In the genomic region with DNA sequence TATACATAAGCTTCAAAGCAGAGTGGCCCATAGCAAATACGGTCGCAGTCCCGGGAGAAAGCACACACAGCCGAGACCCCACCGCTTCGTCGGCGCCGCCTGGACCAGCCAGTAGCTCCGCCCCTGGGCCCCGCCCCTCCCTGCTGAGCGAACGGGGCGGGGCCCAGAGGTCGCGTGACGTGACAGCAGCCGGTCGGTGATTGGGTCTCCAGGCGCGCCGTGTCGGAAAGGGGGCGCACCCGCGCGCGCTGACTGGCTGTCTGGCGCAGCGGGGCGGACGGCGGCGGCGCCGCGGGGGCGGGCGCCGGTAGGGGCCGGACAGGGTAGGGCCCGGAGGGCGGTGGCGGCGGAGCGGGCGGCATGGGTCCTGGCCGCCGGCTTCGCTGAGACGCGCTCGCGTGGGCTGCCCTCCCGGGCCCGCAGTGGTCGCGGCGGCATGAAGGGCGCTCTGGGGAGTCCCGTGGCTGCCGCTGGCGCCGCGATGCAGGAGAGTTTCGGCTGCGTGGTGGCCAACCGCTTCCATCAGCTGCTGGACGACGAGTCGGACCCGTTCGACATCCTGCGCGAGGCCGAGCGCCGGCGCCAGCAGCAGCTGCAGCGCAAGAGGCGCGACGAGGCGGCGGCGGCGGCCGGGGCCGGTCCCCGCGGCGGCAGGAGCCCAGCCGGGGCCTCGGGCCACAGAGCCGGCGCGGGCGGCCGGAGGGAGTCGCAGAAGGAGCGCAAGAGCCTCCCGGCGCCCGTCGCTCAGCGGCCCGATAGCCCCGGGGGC, we compare ENCODE assay signal across 7 cellular contexts. TPM values are rescaled to one million over a fixed set of nuclear protein-coding genes. Genes with fewer than 3 reads are reported as not detected.
DNase-seq lines count a peak whose midpoint lies in the region; ATAC-seq, FAIRE-seq and TF ChIP-seq lines count a peak whose summit lies in the region.

A gene with protein sequence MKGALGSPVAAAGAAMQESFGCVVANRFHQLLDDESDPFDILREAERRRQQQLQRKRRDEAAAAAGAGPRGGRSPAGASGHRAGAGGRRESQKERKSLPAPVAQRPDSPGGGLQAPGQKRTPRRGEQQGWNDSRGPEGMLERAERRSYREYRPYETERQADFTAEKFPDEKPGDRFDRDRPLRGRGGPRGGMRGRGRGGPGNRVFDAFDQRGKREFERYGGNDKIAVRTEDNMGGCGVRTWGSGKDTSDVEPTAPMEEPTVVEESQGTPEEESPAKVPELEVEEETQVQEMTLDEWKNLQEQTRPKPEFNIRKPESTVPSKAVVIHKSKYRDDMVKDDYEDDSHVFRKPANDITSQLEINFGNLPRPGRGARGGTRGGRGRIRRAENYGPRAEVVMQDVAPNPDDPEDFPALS (plus strand): TSS at position 326 of the 769 bp plus-strand sequence. CDS start 111 bp downstream, at position 437.

- H3K79me2 ChIP-seq in astrocyte (ENCODE audit: insufficient read depth, low read length) (peaks cover 20% of the 10 kb centered on the region), hepatocyte (peaks cover 25% of the 10 kb centered on the region)

- H3K36me3 ChIP-seq in astrocyte (ENCODE audit: insufficient read depth, low read length), result no peaks in the 10 kb centered on the region
- H3K36me3 ChIP-seq in hepatocyte (replicated peaks; ENCODE audit: insufficient read depth, low read depth), result no peaks in the 10 kb centered on the region

- no peaks in the 10 kb centered on the region for H3K9me2 ChIP-seq in hepatocyte (replicated peaks; ENCODE audit: insufficient read depth)

- peak within 1 kb of the TSS; percentile 16 for H3K27ac Mint-ChIP-seq in astrocyte (ENCODE audit: unreplicated experiment)

- no peaks in the 10 kb centered on the region for H3K27me3 Mint-ChIP-seq in astrocyte (ENCODE audit: low read depth, unreplicated experiment)

- peak; percentile 68 for TF ChIP-seq POLR2A in GM18505 (IDR thresholded peaks at IDR 0.05; ENCODE audit: borderline replicate concordance, extremely low read depth, insufficient read depth, insufficient read length)

- peaks cover 2% of the 10 kb centered on the region for H3K27me3 ChIP-seq in astrocyte (ENCODE audit: insufficient read depth, low read length)
- no peaks in the 10 kb centered on the region for H3K27me3 ChIP-seq in hepatocyte

- peaks cover 12% of the 10 kb centered on the region for H4K20me1 ChIP-seq in astrocyte (ENCODE audit: insufficient read depth, low read length)
- H4K20me1 ChIP-seq in hepatocyte (ENCODE audit: insufficient read depth, poor library complexity, severe bottlenecking), result peaks cover 4% of the 10 kb centered on the region

- H3K27ac ChIP-seq in astrocyte (ENCODE audit: low read depth, low read length) (peak within 1 kb of the TSS; percentile 60), hepatocyte (peak within 1 kb of the TSS; percentile 88)

- FAIRE-seq in astrocyte (lab: Jason Lieb, UNC), result no peak

- peak within 1 kb of the TSS; percentile 66 for H3K4me3 ChIP-seq in astrocyte (ENCODE audit: insufficient read depth, low read depth, low read length)
- peak within 1 kb of the TSS; percentile 71 for H3K4me3 ChIP-seq in hepatocyte
- peak within 1 kb of the TSS; percentile 90 for H3K4me3 ChIP-seq in retinal pigment epithelial cell (ENCODE audit: low read length)

- peak within 1 kb of the TSS; percentile 93 for H3K4me3 Mint-ChIP-seq in astrocyte (ENCODE audit: unreplicated experiment)

- H3K4me1 ChIP-seq in astrocyte (ENCODE audit: insufficient read depth, low read length) (peaks cover 10% of the 10 kb centered on the region), hepatocyte (ENCODE audit: insufficient read depth) (no peaks in the 10 kb centered on the region)

- no peak for TF ChIP-seq CTCF in astrocyte (IDR thresholded peaks at IDR 0.05; ENCODE audit: insufficient read depth, low read depth, low read length)
- no peak for TF ChIP-seq CTCF in hepatocyte (IDR thresholded peaks at IDR 0.05; ENCODE audit: poor library complexity)
- TF ChIP-seq CTCF in retinal pigment epithelial cell (conservative IDR thresholded peaks at IDR 0.05; ENCODE audit: low read depth, low read length), result no peak

- WGBS in hepatocyte (ENCODE audit: low lambda C conversion rate, missing lambda C conversion rate), result 1% methylated on average over 65 of the region's 108 CpGs

- ATAC-seq in GM18505 (IDR thresholded peaks at IDR 0.05; ENCODE audit: unreplicated experiment), result peak; percentile 94
- peak; percentile 96 for ATAC-seq in HG02973 (IDR thresholded peaks at IDR 0.05; ENCODE audit: unreplicated experiment)

- H3K9me3 ChIP-seq in astrocyte (ENCODE audit: insufficient read depth, low read depth, low read length) (no peaks in the 10 kb centered on the region), hepatocyte (ENCODE audit: low read depth) (no peaks in the 10 kb centered on the region)

- H3K9ac ChIP-seq in astrocyte (ENCODE audit: low read length), result peak within 1 kb of the TSS; percentile 83

- peak within 1 kb of the TSS; percentile 85 for H3K4me2 ChIP-seq in astrocyte (ENCODE audit: low read length)
- H3K4me2 ChIP-seq in hepatocyte, result peak within 1 kb of the TSS; percentile 91

- H3K36me3 Mint-ChIP-seq in astrocyte (ENCODE audit: low read depth, unreplicated experiment), result peaks cover 2% of the 10 kb centered on the region

- peaks cover 2% of the 10 kb centered on the region for H3K9me3 Mint-ChIP-seq in astrocyte (ENCODE audit: unreplicated experiment)

- H2AFZ ChIP-seq in astrocyte (ENCODE audit: low read depth, low read length) (peak within 1 kb of the TSS; percentile 96), hepatocyte (peak within 1 kb of the TSS; percentile 66)

- peak; percentile 85 to 96 for DNase-seq in NCI-H1930 (lab: John Stamatoyannopoulos, UW)
- DNase-seq in T-helper 22 cell (ENCODE audit: low read depth), result peak; percentile 91
- DNase-seq in astrocyte (ENCODE audit: low read depth), result peak; percentile 77
- peak; percentile 99 for DNase-seq in hepatocyte (ENCODE audit: low spot score)
- peak; percentile 78 for DNase-seq in retinal pigment epithelial cell (ENCODE audit: low read depth)

- H3K4me1 Mint-ChIP-seq in astrocyte (ENCODE audit: low read depth, unreplicated experiment), result peaks cover 12% of the 10 kb centered on the region

RNA-seq across cellular contexts. Expression of the gene that starts here (rescaled TPM):
- total RNA-seq in astrocyte (18.1 and 20.1 TPM in 2 replicates), hepatocyte (12.9 and 13.1 TPM in 2 replicates)
- 18.0 and 24.8 TPM in 2 replicates for polyA plus RNA-seq in hepatocyte

Comparison
In these comparisons a context has a peak if more than half of its experiments do, and no peak if none do; other contexts are left out.
1. Peak in every context shown above with its lines: DNase-seq, ATAC-seq, H3K4me3 ChIP-seq and H3K27ac ChIP-seq.